9 cellular contexts compared by ENCODE assay signal in the genomic region with DNA sequence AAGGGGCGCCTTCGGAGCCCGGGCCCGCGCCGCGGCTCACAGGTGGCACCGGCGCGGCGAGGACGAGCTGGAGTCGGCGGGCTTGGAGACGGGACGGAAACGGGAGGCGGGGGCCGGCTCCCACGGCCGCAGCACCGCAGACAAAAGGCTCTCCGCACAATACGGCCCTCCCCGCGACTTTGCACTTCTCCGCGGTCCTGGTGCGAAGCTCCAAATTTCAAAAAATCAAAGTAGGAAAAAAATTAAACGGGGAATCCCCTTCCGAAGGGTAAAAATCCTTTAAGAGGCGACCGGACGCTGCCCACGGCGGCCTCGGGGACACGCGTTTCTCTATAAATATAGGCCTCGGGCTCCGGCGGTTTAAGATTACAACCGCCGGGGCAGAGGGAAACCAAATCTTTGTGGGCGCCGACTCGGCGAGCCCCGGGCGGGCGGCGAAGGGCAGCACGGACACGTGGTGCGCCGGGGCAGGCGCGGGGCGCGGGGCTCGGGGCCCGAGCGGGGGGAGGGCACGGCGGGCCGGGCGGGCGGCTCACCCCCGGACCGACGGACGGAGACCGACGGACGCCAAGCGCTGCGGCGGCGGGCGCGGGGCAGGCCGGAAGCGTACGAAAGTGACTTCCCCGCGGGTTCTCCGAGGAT. TPM values are rescaled to one million over a fixed set of nuclear protein-coding genes. Genes with fewer than 3 reads are reported as not detected.
DNase-seq lines count a peak whose midpoint lies in the region; ATAC-seq, FAIRE-seq and TF ChIP-seq lines count a peak whose summit lies in the region.
"Had no signal": no experiment of that assay in that cellular context is flagged by ENCODE, and none has a peak within 500 bp of the region (broad histone marks: within the 10 kb centered on the region; RNA-seq: fewer than 3 reads in every experiment).

No MANE protein-coding gene starts in this region.

- H3K4me3 Mint-ChIP-seq in activated CD8-positive, alpha-beta T cell treated with anti-CD3 and anti-CD28 coated beads for 36 hours = peak overlapping the region; percentile 86

- peaks cover 38% of the 10 kb centered on the region for H3K4me1 Mint-ChIP-seq in activated CD8-positive, alpha-beta T cell treated with anti-CD3 and anti-CD28 coated beads for 36 hours (ENCODE audit: low read depth)

- no peak for TF ChIP-seq POLR2A in H54 (IDR thresholded peaks at IDR 0.05; ENCODE audit: low read depth, low read length)

- intact Hi-C loops in activated CD8-positive, alpha-beta T cell treated with anti-CD3 and anti-CD28 coated beads for 36 hours (cut with micrococcal nuclease) = no loop called here
- intact Hi-C loops in upper lobe of right lung (cut with DNase I) = no loop called here

- CTCF ChIA-PET in activated CD8-positive, alpha-beta T cell treated with anti-CD3 and anti-CD28 coated beads for 36 hours (lab: Charles Lee) = interaction anchor here (0.6 to 2.8 kb wide), 7 partner anchors 13 to 721 kb away, joined by 3 to 14 read pairs (median 4); no protein-coding TSS in a partner anchor

- peak overlapping the region; percentile 91 for H3K27ac Mint-ChIP-seq in activated CD8-positive, alpha-beta T cell treated with anti-CD3 and anti-CD28 coated beads for 36 hours

- H3K36me3 Mint-ChIP-seq in activated CD8-positive, alpha-beta T cell treated with anti-CD3 and anti-CD28 coated beads for 36 hours (ENCODE audit: low read depth) = peaks cover 44% of the 10 kb centered on the region

- H2AFZ ChIP-seq in DND-41 (ENCODE audit: low read depth, low read length) = peak overlapping the region; percentile 62

- H3K9me3 ChIP-seq in DND-41 (ENCODE audit: insufficient read depth, low read length, severe bottlenecking) = no peaks in the 10 kb centered on the region
- no peaks in the 10 kb centered on the region for H3K9me3 ChIP-seq in KOPT-K1 (ENCODE audit: insufficient read depth, low read length, poor library complexity, severe bottlenecking)
- no peaks in the 10 kb centered on the region for H3K9me3 ChIP-seq in upper lobe of right lung

- H3K4me2 ChIP-seq in DND-41 (ENCODE audit: insufficient read depth, low read length) = peak overlapping the region; percentile 88

- POLR2A ChIA-PET in activated CD8-positive, alpha-beta T cell treated with anti-CD3 and anti-CD28 coated beads for 36 hours (lab: Charles Lee) = interaction anchor here (0.8 to 6.2 kb wide), 16 partner anchors 8 to 281 kb away, joined by 3 to 86 read pairs (median 3); partner anchors contain the start of gene PPIE

- no peaks in the 10 kb centered on the region for H3K27me3 Mint-ChIP-seq in activated CD8-positive, alpha-beta T cell treated with anti-CD3 and anti-CD28 coated beads for 36 hours

- H3K9ac ChIP-seq in DND-41 (ENCODE audit: low read depth, low read length) = peak overlapping the region; percentile 93

- H3K4me3 ChIP-seq in DND-41 (ENCODE audit: low read depth in 1 of 2, low read length in 2 of 2) (peak overlapping the region; percentile 79 to 97), epithelial cell of proximal tubule (ENCODE audit: low read depth, low read length) (peak overlapping the region; percentile 86), upper lobe of right lung (peak overlapping the region; percentile 89)

- peaks cover 40% of the 10 kb centered on the region for H3K4me1 ChIP-seq in DND-41 (ENCODE audit: insufficient read depth, low read length)
- peaks cover 29% of the 10 kb centered on the region for H3K4me1 ChIP-seq in upper lobe of right lung

- ATAC-seq in DND-41 (ENCODE audit: insufficient read depth, low read depth) (peak; percentile 18), GM21529 (IDR thresholded peaks at IDR 0.05; ENCODE audit: unreplicated experiment) (peak; percentile 33), upper lobe of right lung (peak; percentile 60)
- peak; percentile 15 for ATAC-seq in activated CD8-positive, alpha-beta T cell treated with anti-CD3 and anti-CD28 coated beads for 36 hours

- DNase-seq in DND-41 (peak; percentile 30), epithelial cell of proximal tubule (ENCODE audit: low read depth) (no peak), myocyte (ENCODE audit: low read depth) (peak; percentile 75), upper lobe of right lung (peak; percentile 73), H54 (ENCODE audit: insufficient read length, low spot score) (no peak)
- peak; percentile 35 for DNase-seq in activated CD8-positive, alpha-beta T cell treated with anti-CD3 and anti-CD28 coated beads for 36 hours

- H3K27ac ChIP-seq in DND-41 (ENCODE audit: low read length) (peak overlapping the region; percentile 81), KOPT-K1 (ENCODE audit: low read depth, low read length, poor library complexity, severe bottlenecking) (peak overlapping the region; percentile 82), upper lobe of right lung (peak overlapping the region; percentile 83)

- H3K36me3 ChIP-seq in DND-41 (ENCODE audit: insufficient read depth, low read length) (peaks cover 46% of the 10 kb centered on the region), KOPT-K1 (ENCODE audit: insufficient read depth, low read length) (peaks cover 45% of the 10 kb centered on the region), upper lobe of right lung (peaks cover 17% of the 10 kb centered on the region)

- H4K20me1 ChIP-seq in DND-41 (ENCODE audit: insufficient read depth, low read length) = peaks cover 46% of the 10 kb centered on the region

- peaks cover 55% of the 10 kb centered on the region for H3K79me2 ChIP-seq in DND-41 (ENCODE audit: insufficient read depth, low read length)

- no peaks in the 10 kb centered on the region for H3K9me3 Mint-ChIP-seq in activated CD8-positive, alpha-beta T cell treated with anti-CD3 and anti-CD28 coated beads for 36 hours

- no peaks in the 10 kb centered on the region for H3K27me3 ChIP-seq in DND-41 (ENCODE audit: insufficient read depth, low read length, poor library complexity)
- H3K27me3 ChIP-seq in upper lobe of right lung = no peaks in the 10 kb centered on the region

- FAIRE-seq in H54 (lab: Jason Lieb, UNC) = no peak
- FAIRE-seq: TTC549 had no signal

- no peak for TF ChIP-seq CTCF in DND-41 (IDR thresholded peaks at IDR 0.05; ENCODE audit: borderline replicate concordance, extremely low read depth, low read length, poor library complexity, severe bottlenecking)
- no peak for TF ChIP-seq CTCF in activated CD8-positive, alpha-beta T cell treated with anti-CD3 and anti-CD28 coated beads for 36 hours (IDR thresholded peaks at IDR 0.05)
- no peak for TF ChIP-seq CTCF in epithelial cell of proximal tubule (conservative IDR thresholded peaks at IDR 0.05; ENCODE audit: low read depth, low read length)
- TF ChIP-seq CTCF in upper lobe of right lung (IDR thresholded peaks at IDR 0.05) = no peak

RNA-seq across cellular contexts. Expression of gene PABPC4, which starts 0.5 kb away (rescaled TPM):
- 100 to 1,000 TPM; 365 to 372 TPM for total RNA-seq in activated CD8-positive, alpha-beta T cell treated with anti-CD3 and anti-CD28 coated beads for 36 hours
- total RNA-seq in epithelial cell of proximal tubule (141 and 169 TPM in 2 replicates), myocyte (167 and 184 TPM in 2 replicates), upper lobe of right lung (199 TPM)
- polyA plus RNA-seq in myocyte (2012) = 115 TPM

Comparison
In these comparisons a context has a peak if more than half of its experiments do, and no peak if none do; other contexts are left out.
1. DNase-seq: peak in DND-41 (single experiment), activated CD8-positive, alpha-beta T cell treated with anti-CD3 and anti-CD28 coated beads for 36 hours (single experiment), myocyte (single experiment) and upper lobe of right lung (single experiment); none in epithelial cell of proximal tubule (single experiment) and H54 (single experiment).
2. Peak in every context shown above with its lines, with median percentiles within 50 percentile points of each other: ATAC-seq, H3K27ac ChIP-seq and H3K4me3 ChIP-seq.